10 cellular contexts compared by ENCODE assay signal in the genomic region with DNA sequence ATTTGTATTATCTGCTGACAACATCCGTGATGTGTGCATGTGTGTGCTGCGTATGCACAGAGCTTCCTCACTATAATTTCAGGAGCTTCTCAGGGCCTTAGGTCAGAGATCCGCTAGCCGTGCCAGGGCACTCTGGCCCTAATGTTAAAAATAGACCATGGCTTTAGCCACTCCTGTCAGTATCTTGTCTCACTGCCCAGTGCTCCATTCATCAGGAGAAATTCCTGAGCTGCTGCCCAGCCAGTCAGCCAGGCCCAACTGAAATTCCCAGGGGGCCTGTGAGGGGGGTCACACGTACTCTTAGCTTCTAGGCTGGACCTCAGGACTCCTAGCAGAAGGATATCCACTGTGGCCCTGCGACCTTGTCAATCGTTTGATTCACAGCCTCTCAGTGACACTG.
DNase-seq lines count a peak whose midpoint lies in the region; ATAC-seq and TF ChIP-seq lines count a peak whose summit lies in the region.
"Had no signal": no experiment of that assay in that cellular context is flagged by ENCODE, and none has a peak within 500 bp of the region (broad histone marks: within the 10 kb centered on the region; RNA-seq: fewer than 3 reads in every experiment).

No MANE protein-coding gene starts in this region.

- H3K4me1 ChIP-seq in suprapubic skin: peaks cover 41% of the 10 kb centered on the region

- no peak for ATAC-seq in GM21528 (IDR thresholded peaks at IDR 0.05; ENCODE audit: low FRiP score, unreplicated experiment)

- TF ChIP-seq CTCF in lower leg skin (IDR thresholded peaks at IDR 0.05) (no peak), suprapubic skin (IDR thresholded peaks at IDR 0.05) (no peak)

- DNase-seq in LHCN-M2 (ENCODE audit: low read depth) (peak; percentile 24), cerebellum (ENCODE audit: low spot score) (peak; percentile 79), lower leg skin (ENCODE audit: low spot score in 2 of 2) (peak; percentile 27 to 85), suprapubic skin (ENCODE audit: low spot score in 2 of 2) (no peak), SK-N-DZ (ENCODE audit: low spot score) (no peak)
- no peak for DNase-seq in stimulated activated CD4-positive, alpha-beta T cell treated with anti-CD3 and anti-CD28 coated beads, Interleukin-2, amount 100 ng/mL, for 24 hours
- no peak for DNase-seq in activated CD4-positive, alpha-beta T cell treated with anti-CD3 and anti-CD28 coated beads for 4 hours
- DNase-seq: GF-D8, NCI-H1436 treated with DMSO at 0.1 percent for 48 hours had no signal

- WGBS in lower leg skin, 2 donors: 55 to 60% methylated on average over 7 of the region's 7 CpGs
- 60% methylated on average over 7 of the region's 7 CpGs for WGBS in suprapubic skin

- no peak for TF ChIP-seq POLR2A in lower leg skin (IDR thresholded peaks at IDR 0.05)
- TF ChIP-seq POLR2A in suprapubic skin (IDR thresholded peaks at IDR 0.05): no peak

- no peaks in the 10 kb centered on the region for H3K36me3 ChIP-seq in suprapubic skin

- H3K4me3 ChIP-seq in lower leg skin (ENCODE audit: low read depth, poor library complexity, severe bottlenecking) (no peak overlapping the region), suprapubic skin (no peak overlapping the region)

- no peaks in the 10 kb centered on the region for H3K27me3 ChIP-seq in suprapubic skin

- intact Hi-C loops in lower leg skin (cut with DNase I; ENCODE audit: low total_unique reads): loop anchor here (2.0 kb wide), 1 partner anchor 117 kb away; no protein-coding TSS in a partner anchor

- H3K27ac ChIP-seq in suprapubic skin: peak overlapping the region; percentile 81

- no peaks in the 10 kb centered on the region for H3K9me3 ChIP-seq in suprapubic skin

- TF ChIP-seq EP300 in suprapubic skin (IDR thresholded peaks at IDR 0.05): no peak

Comparison
In these comparisons a context has a peak if more than half of its experiments do, and no peak if none do; other contexts are left out.
1. DNase-seq: peak in LHCN-M2 (single experiment), cerebellum (single experiment) and lower leg skin (2 of 2); none in suprapubic skin (0 of 2), stimulated activated CD4-positive, alpha-beta T cell treated with anti-CD3 and anti-CD28 coated beads, Interleukin-2, amount 100 ng/mL, for 24 hours (0 of 2), activated CD4-positive, alpha-beta T cell treated with anti-CD3 and anti-CD28 coated beads for 4 hours (0 of 2) and SK-N-DZ (single experiment).